8 cellular contexts compared by ENCODE assay signal in genomic region chr19:13476071-13476470, GRCh38.
"Had no signal": no experiment of that assay in that cellular context is flagged by ENCODE, and none has a peak within 500 bp of the region (broad histone marks: within the 10 kb centered on the region; RNA-seq: fewer than 3 reads in every experiment).

No MANE protein-coding gene starts in this region.

- H3K36me3 ChIP-seq: HAP-1 had no signal

- DNase-seq: H7, IMR-90, KG1 had no signal

- H3K9me3 ChIP-seq: HAP-1 had no signal

- H3K4me1 ChIP-seq: HAP-1 had no signal

- H3K4me3 ChIP-seq: GM23338, HAP-1, K562 had no signal

- FAIRE-seq: H1, HTR-8/SVneo, K562 had no signal
